12 cellular contexts compared by ENCODE assay signal in genomic region chr18:74288730-74289129, GRCh38. TPM values are rescaled to one million over a fixed set of nuclear protein-coding genes. Genes with fewer than 3 reads are reported as not detected.
DNase-seq lines count a peak whose midpoint lies in the region; ATAC-seq and TF ChIP-seq lines count a peak whose summit lies in the region.
"Had no signal": no experiment of that assay in that cellular context is flagged by ENCODE, and none has a peak within 500 bp of the region (broad histone marks: within the 10 kb centered on the region; RNA-seq: fewer than 3 reads in every experiment).

No MANE protein-coding gene starts in this region.

- peaks cover 8% of the 10 kb centered on the region for H3K36me3 Mint-ChIP-seq in CD4-positive, alpha-beta T cell (ENCODE audit: low read depth)

- POLR2A ChIA-PET in CD4-positive, alpha-beta T cell (lab: Charles Lee): no interaction called here

- H3K4me1 ChIP-seq in Peyer's patch (peaks cover 0 to 39% (median 3%) of the 10 kb centered on the region in 4 donors), rectal smooth muscle tissue (ENCODE audit: control insufficient read depth, insufficient read depth, low read length) (peaks cover 12% of the 10 kb centered on the region)

- CTCF ChIA-PET in CD4-positive, alpha-beta T cell (lab: Charles Lee): no interaction called here

- no peak overlapping the region for H3K27ac Mint-ChIP-seq in CD4-positive, alpha-beta T cell

- intact Hi-C loops in CD4-positive, alpha-beta T cell (cut with DNase I, micrococcal nuclease): no loop called here

- no peak for TF ChIP-seq CTCF in CD4-positive, alpha-beta T cell (IDR thresholded peaks at IDR 0.05)
- TF ChIP-seq CTCF in Peyer's patch (IDR thresholded peaks at IDR 0.05): no peak
- no peak for TF ChIP-seq CTCF in fibroblast of villous mesenchyme (IDR thresholded peaks at IDR 0.05; ENCODE audit: insufficient read depth, low read depth, low read length)

- no peak for DNase-seq in CD4-positive, alpha-beta T cell
- DNase-seq in Peyer's patch (no peak), fibroblast of villous mesenchyme (ENCODE audit: low read depth) (peak; percentile 49), NCI-H1694 treated with DMSO at 0.1 percent for 48 hours (lab: John Stamatoyannopoulos, UW) (no peak), RKO (ENCODE audit: low spot score) (no peak)
- DNase-seq: CD8-positive, alpha-beta memory T cell; NCI-H2029; retina had no signal

- H3K4me3 ChIP-seq in Peyer's patch (peak overlapping the region in 2 of 4 donors; percentile 11 to 21), fibroblast of villous mesenchyme (ENCODE audit: low read depth, low read length) (peak overlapping the region; percentile 51), rectal smooth muscle tissue (ENCODE audit: low read length) (no peak overlapping the region)

- no peak for ATAC-seq in CD4-positive, alpha-beta T cell (ENCODE audit: poor library complexity)
- no peak for ATAC-seq in HG03196 (IDR thresholded peaks at IDR 0.05; ENCODE audit: unreplicated experiment)
- no peak for ATAC-seq in SK-N-SH treated with all-trans-retinoic acid at 6 μM for 48 hours
- ATAC-seq: left lobe of liver had no signal

- no peak overlapping the region for H3K9ac ChIP-seq in rectal smooth muscle tissue (ENCODE audit: low read length)

- H3K4me3 Mint-ChIP-seq in CD4-positive, alpha-beta T cell: peak overlapping the region; percentile 5

- TF ChIP-seq POLR2A in Peyer's patch (IDR thresholded peaks at IDR 0.05): no peak

- H3K36me3 ChIP-seq in Peyer's patch: no peaks in the 10 kb centered on the region
- H3K36me3 ChIP-seq in rectal smooth muscle tissue (ENCODE audit: control insufficient read depth, insufficient read depth, low read length): no peaks in the 10 kb centered on the region

- no peaks in the 10 kb centered on the region for H3K9me3 Mint-ChIP-seq in CD4-positive, alpha-beta T cell
- H3K9me3 Mint-ChIP-seq: CD8-positive, alpha-beta memory T cell had no signal

- no peaks in the 10 kb centered on the region for H3K27me3 ChIP-seq in CD4-positive, alpha-beta T cell (ENCODE audit: control insufficient read depth, insufficient read depth, low read length)
- no peaks in the 10 kb centered on the region for H3K27me3 ChIP-seq in Peyer's patch
- no peaks in the 10 kb centered on the region for H3K27me3 ChIP-seq in rectal smooth muscle tissue (ENCODE audit: control insufficient read depth, insufficient read depth, low read length)

- H3K4me1 Mint-ChIP-seq in CD4-positive, alpha-beta T cell (ENCODE audit: low read depth): peaks cover 16% of the 10 kb centered on the region

- H3K27me3 Mint-ChIP-seq in CD4-positive, alpha-beta T cell: no peaks in the 10 kb centered on the region
- H3K27me3 Mint-ChIP-seq: CD8-positive, alpha-beta memory T cell had no signal

- H3K27ac ChIP-seq in CD4-positive, alpha-beta T cell (ENCODE audit: low read depth, low read length): no peak overlapping the region
- H3K27ac ChIP-seq in Peyer's patch (peak overlapping the region in 3 of 4 donors; percentile 3 to 84 (median 14)), rectal smooth muscle tissue (ENCODE audit: low read depth, low read length) (peak overlapping the region; percentile 57)

- H3K9me3 ChIP-seq in CD4-positive, alpha-beta T cell (ENCODE audit: control insufficient read depth, low read length): no peaks in the 10 kb centered on the region
- no peaks in the 10 kb centered on the region for H3K9me3 ChIP-seq in Peyer's patch

TF ChIP-seq in SK-N-SH treated with all-trans-retinoic acid at 6 μM for 48 hours, 23 proteins besides CTCF, POLR2A, EP300 and RAD21:
- TF ChIP-seq TOX (CRISPR knock-in tag; IDR thresholded peaks at IDR 0.05; ENCODE audit: borderline replicate concordance) (no peak), TCF4 (CRISPR knock-in tag; IDR thresholded peaks at IDR 0.05; ENCODE audit: borderline replicate concordance) (no peak), PATZ1 (CRISPR knock-in tag; IDR thresholded peaks at IDR 0.05; ENCODE audit: borderline replicate concordance) (no peak), SNAI2 (CRISPR knock-in tag; IDR thresholded peaks at IDR 0.05) (no peak), ZNF8 (CRISPR knock-in tag; IDR thresholded peaks at IDR 0.05) (no peak), RARB (CRISPR knock-in tag; IDR thresholded peaks at IDR 0.05) (no peak), ZC3H10 (CRISPR knock-in tag; IDR thresholded peaks at IDR 0.05) (no peak), ESRRG (CRISPR knock-in tag; IDR thresholded peaks at IDR 0.05) (no peak), GLIS3 (CRISPR knock-in tag; IDR thresholded peaks at IDR 0.05) (no peak), ZFP3 (CRISPR knock-in tag; IDR thresholded peaks at IDR 0.05) (no peak), OSR1 (CRISPR knock-in tag; IDR thresholded peaks at IDR 0.05) (no peak), TSHZ2 (CRISPR knock-in tag; IDR thresholded peaks at IDR 0.05) (no peak), ZNF70 (CRISPR knock-in tag; IDR thresholded peaks at IDR 0.05) (no peak)

RNA-seq across cellular contexts. Expression of gene CYB5A, which starts 3.0 kb away (rescaled TPM):
- 1 to 10 TPM; 3.7 to 4.1 TPM for total RNA-seq in CD4-positive, alpha-beta T cell
- total RNA-seq in Peyer's patch (100 to 1,000 TPM; 171 to 732 (median 331) TPM), fibroblast of villous mesenchyme (35.4 and 114 TPM in 2 replicates)

RNA-seq across cellular contexts. Expression of gene C18orf63, which starts 26.9 kb away (rescaled TPM):
- not detected for total RNA-seq in CD4-positive, alpha-beta T cell
- total RNA-seq in Peyer's patch: not detected
- total RNA-seq in fibroblast of villous mesenchyme: not detected in 2 replicates
- total RNA-seq: CD8-positive, alpha-beta memory T cell; left lobe of liver had no signal
